ENCODE assay signal across 13 cellular contexts in genomic region chr12:68405292-68405900, GRCh38.
A peak's percentile ranks its signal among the peaks of the same experiment; 100 is the strongest.
DNase-seq lines count a peak whose midpoint lies in the region; ATAC-seq, FAIRE-seq and TF ChIP-seq lines count a peak whose summit lies in the region.
"Had no signal": no experiment of that assay in that cellular context is flagged by ENCODE, and none has a peak within 500 bp of the region (broad histone marks: within the 10 kb centered on the region; RNA-seq: fewer than 3 reads in every experiment).

No MANE protein-coding gene starts in this region.

- no peaks in the 10 kb centered on the region for H3F3A ChIP-seq in neural progenitor cell (ENCODE audit: low read depth)

- peak in 1 of 2 experiments; percentile 11; a peak in 2 of 6 replicates for ATAC-seq in A549
- no peak for ATAC-seq in stimulated activated effector memory CD8-positive, alpha-beta T cell treated with anti-CD3 and anti-CD28 coated beads, Interleukin-12 subunit alpha, Interleukin-12 subunit beta, amount 100 ng/mL, for 72 hours
- ATAC-seq in GM18858 (IDR thresholded peaks at IDR 0.05; ENCODE audit: unreplicated experiment) = no peak
- no peak for ATAC-seq in HG03520 (IDR thresholded peaks at IDR 0.05; ENCODE audit: unreplicated experiment)
- ATAC-seq: T-helper 17 cell had no signal

- peak in 1 of 2 experiments; percentile 36 for DNase-seq in A549 (ENCODE audit: low read depth in 1 of 2, low spot score in 1 of 2)
- DNase-seq in NCI-H69 (lab: John Stamatoyannopoulos, UW) = peak; percentile 56
- DNase-seq in fibroblast of peridontal ligament (ENCODE audit: extremely low read depth) = peak; percentile 40
- no peak for DNase-seq in neural progenitor cell (ENCODE audit: low spot score)
- no peak for DNase-seq in stimulated activated effector memory CD8-positive, alpha-beta T cell treated with anti-CD3 and anti-CD28 coated beads, Interleukin-12 subunit alpha, Interleukin-12 subunit beta, amount 100 ng/mL, for 72 hours (ENCODE audit: low spot score in 2 of 2)
- DNase-seq in substantia nigra (lab: John Stamatoyannopoulos, UW) = no peak
- DNase-seq: cortex of kidney, NCI-H526 treated with DMSO at 0.1 percent for 48 hours, T-helper 17 cell had no signal

- H3K9me3 ChIP-seq in A549 = no peaks in the 10 kb centered on the region
- H3K9me3 ChIP-seq in neural progenitor cell (ENCODE audit: low read depth) = no peaks in the 10 kb centered on the region

- FAIRE-seq in A549 (lab: Jason Lieb, UNC) = no peak
- FAIRE-seq: K562, urothelium cell line had no signal

- no peak overlapping the region for H3K4me3 Mint-ChIP-seq in neural progenitor cell
- no peak overlapping the region for H3K4me3 Mint-ChIP-seq in stimulated activated effector memory CD8-positive, alpha-beta T cell treated with anti-CD3 and anti-CD28 coated beads, Interleukin-12 subunit alpha, Interleukin-12 subunit beta, amount 100 ng/mL, for 72 hours

- H3K27ac ChIP-seq in A549 (peak overlapping the region; percentile 53 to 54; a peak in 4 of 6 replicates), neural progenitor cell (no peak overlapping the region), substantia nigra (ENCODE audit: low read depth, low read length, poor library complexity, severe bottlenecking) (no peak overlapping the region)

- H3K4me2 ChIP-seq in A549 (peak overlapping the region; percentile 59), neural progenitor cell (no peak overlapping the region)

- no peaks in the 10 kb centered on the region for H3K36me3 Mint-ChIP-seq in neural progenitor cell
- H3K36me3 Mint-ChIP-seq in stimulated activated effector memory CD8-positive, alpha-beta T cell treated with anti-CD3 and anti-CD28 coated beads, Interleukin-12 subunit alpha, Interleukin-12 subunit beta, amount 100 ng/mL, for 72 hours = no peaks in the 10 kb centered on the region

- TF ChIP-seq CTCF in A549 (IDR thresholded peaks at IDR 0.05) (no peak), neural progenitor cell (IDR thresholded peaks at IDR 0.05) (no peak)

- no peak overlapping the region for H3K9ac ChIP-seq in neural progenitor cell

- H3K4me1 ChIP-seq in A549 = peaks cover 19% of the 10 kb centered on the region
- no peaks in the 10 kb centered on the region for H3K4me1 ChIP-seq in neural progenitor cell

- no peak for TF ChIP-seq RAD21 in A549 (conservative IDR thresholded peaks at IDR 0.05 in 1 of 2, IDR thresholded peaks at IDR 0.05 in 1 of 2)

- POLR2A ChIA-PET in A549 (lab: Yijun Ruan, JAX) = no interaction called here

- no peak for TF ChIP-seq EP300 in A549 (IDR thresholded peaks at IDR 0.05)

- peaks cover 8% of the 10 kb centered on the region for H3K4me1 Mint-ChIP-seq in neural progenitor cell
- peaks cover 19% of the 10 kb centered on the region for H3K4me1 Mint-ChIP-seq in stimulated activated effector memory CD8-positive, alpha-beta T cell treated with anti-CD3 and anti-CD28 coated beads, Interleukin-12 subunit alpha, Interleukin-12 subunit beta, amount 100 ng/mL, for 72 hours

- no peaks in the 10 kb centered on the region for H3K27me3 ChIP-seq in neural progenitor cell

- H4K20me1 ChIP-seq in neural progenitor cell (ENCODE audit: low read depth) = no peaks in the 10 kb centered on the region

- H3K79me2 ChIP-seq in neural progenitor cell (ENCODE audit: low read depth) = no peaks in the 10 kb centered on the region

- TF ChIP-seq POLR2A in A549 (IDR thresholded peaks at IDR 0.05; ENCODE audit: low read length) = no peak

- H2AFZ ChIP-seq in neural progenitor cell (replicated peaks) = peak overlapping the region; percentile 79

- H3K27ac Mint-ChIP-seq in neural progenitor cell = no peak overlapping the region
- no peak overlapping the region for H3K27ac Mint-ChIP-seq in stimulated activated effector memory CD8-positive, alpha-beta T cell treated with anti-CD3 and anti-CD28 coated beads, Interleukin-12 subunit alpha, Interleukin-12 subunit beta, amount 100 ng/mL, for 72 hours

- peaks cover 3% of the 10 kb centered on the region for H3K27me3 Mint-ChIP-seq in neural progenitor cell (ENCODE audit: insufficient read depth, low read depth)
- H3K27me3 Mint-ChIP-seq: T-helper 17 cell had no signal

- H3K36me3 ChIP-seq in neural progenitor cell = no peaks in the 10 kb centered on the region

- H3K4me3 ChIP-seq in A549 (no peak overlapping the region), neural progenitor cell (no peak overlapping the region)
- H3K4me3 ChIP-seq: K562 had no signal

- CTCF ChIA-PET in A549 (lab: Yijun Ruan, JAX) = interaction anchor here (1.0 to 1.2 kb wide), 4 partner anchors 28 to 365 kb away, joined by 3 to 5 read pairs (median 3); no protein-coding TSS in a partner anchor

- H3K9me3 Mint-ChIP-seq in neural progenitor cell = peaks cover 2% of the 10 kb centered on the region
- no peaks in the 10 kb centered on the region for H3K9me3 Mint-ChIP-seq in stimulated activated effector memory CD8-positive, alpha-beta T cell treated with anti-CD3 and anti-CD28 coated beads, Interleukin-12 subunit alpha, Interleukin-12 subunit beta, amount 100 ng/mL, for 72 hours

TF ChIP-seq in A549, 52 proteins besides CTCF, POLR2A, EP300 and RAD21:
- TF ChIP-seq EHF (CRISPR knock-in tag; IDR thresholded peaks at IDR 0.05) (no peak), JUNB (IDR thresholded peaks at IDR 0.05) (no peak), BCL3 (IDR thresholded peaks at IDR 0.05) (no peak), PBX3 (IDR thresholded peaks at IDR 0.05) (no peak)
TF ChIP-seq in A549: peak in this region for 0.

Comparison
In these comparisons a context has a peak if more than half of its experiments do, and no peak if none do; other contexts are left out.
1. DNase-seq: peak in NCI-H69 (single experiment) and fibroblast of peridontal ligament (single experiment); none in neural progenitor cell (single experiment), stimulated activated effector memory CD8-positive, alpha-beta T cell treated with anti-CD3 and anti-CD28 coated beads, Interleukin-12 subunit alpha, Interleukin-12 subunit beta, amount 100 ng/mL, for 72 hours (0 of 2) and substantia nigra (0 of 49).
2. H3K27ac ChIP-seq: peak in A549 (2 of 2); none in neural progenitor cell (single experiment) and substantia nigra (single experiment).